14 cellular contexts compared by ENCODE assay signal in genomic region chr2:230694241-230694640, GRCh38. TPM values are rescaled to one million over a fixed set of nuclear protein-coding genes. Genes with fewer than 3 reads are reported as not detected.
DNase-seq lines count a peak whose midpoint lies in the region; ATAC-seq lines count a peak whose summit lies in the region.
"Had no signal": no experiment of that assay in that cellular context is flagged by ENCODE, and none has a peak within 500 bp of the region (broad histone marks: within the 10 kb centered on the region; RNA-seq: fewer than 3 reads in every experiment).

No MANE protein-coding gene starts in this region.

- peak; percentile 23 for DNase-seq in activated CD4-positive, alpha-beta T cell treated with anti-CD3 and anti-CD28 coated beads for 48 hours
- DNase-seq in activated CD4-positive, alpha-beta T cell treated with anti-CD3 and anti-CD28 coated beads for 4 hours, result no peak
- DNase-seq in activated naive CD8-positive, alpha-beta T cell treated with anti-CD3 and anti-CD28 coated beads for 36 hours, result no peak
- DNase-seq in renal cortical epithelial cell (ENCODE audit: low read depth) (peak; percentile 59), GM19238 (ENCODE audit: insufficient read length, low spot score) (no peak), NCI-H2081 treated with DMSO at 0.1 percent for 48 hours (lab: John Stamatoyannopoulos, UW) (no peak)
- DNase-seq in central memory CD4-positive, alpha-beta T cell, result no peak
- DNase-seq: lower lobe of right lung, NCI-H1105 treated with DMSO at 0.1 percent for 48 hours, NCI-H526 treated with DMSO at 0.1 percent for 48 hours, ovary, SIG-M5 had no signal

- H3K27ac Mint-ChIP-seq in activated naive CD8-positive, alpha-beta T cell treated with anti-CD3 and anti-CD28 coated beads for 36 hours, result peak overlapping the region; percentile 6
- H3K27ac Mint-ChIP-seq: stimulated activated naive CD8-positive, alpha-beta T cell treated with anti-CD3 and anti-CD28 coated beads, Interleukin-15, Interleukin-2, amounts not matched to agents 100 ng/mL and 50 ng/mL, for 24 hours had no signal

- H3K36me3 Mint-ChIP-seq in activated naive CD8-positive, alpha-beta T cell treated with anti-CD3 and anti-CD28 coated beads for 36 hours, result no peaks in the 10 kb centered on the region

- no peaks in the 10 kb centered on the region for H3K27me3 Mint-ChIP-seq in activated naive CD8-positive, alpha-beta T cell treated with anti-CD3 and anti-CD28 coated beads for 36 hours
- H3K27me3 Mint-ChIP-seq: stimulated activated naive CD8-positive, alpha-beta T cell treated with anti-CD3 and anti-CD28 coated beads, Interleukin-15, Interleukin-2, amounts not matched to agents 100 ng/mL and 50 ng/mL, for 24 hours had no signal

- no peaks in the 10 kb centered on the region for H3K9me3 Mint-ChIP-seq in activated naive CD8-positive, alpha-beta T cell treated with anti-CD3 and anti-CD28 coated beads for 36 hours
- H3K9me3 Mint-ChIP-seq: stimulated activated naive CD8-positive, alpha-beta T cell treated with anti-CD3 and anti-CD28 coated beads, Interleukin-15, Interleukin-2, amounts not matched to agents 100 ng/mL and 50 ng/mL, for 24 hours had no signal

- ATAC-seq in HG02852 (IDR thresholded peaks at IDR 0.05; ENCODE audit: unreplicated experiment), result peak; percentile 85
- ATAC-seq: lower lobe of right lung had no signal

- no peak overlapping the region for H3K4me3 Mint-ChIP-seq in activated naive CD8-positive, alpha-beta T cell treated with anti-CD3 and anti-CD28 coated beads for 36 hours
- H3K4me3 Mint-ChIP-seq: stimulated activated naive CD8-positive, alpha-beta T cell treated with anti-CD3 and anti-CD28 coated beads, Interleukin-15, Interleukin-2, amounts not matched to agents 100 ng/mL and 50 ng/mL, for 24 hours had no signal

- peaks cover 27% of the 10 kb centered on the region for H3K4me1 Mint-ChIP-seq in activated naive CD8-positive, alpha-beta T cell treated with anti-CD3 and anti-CD28 coated beads for 36 hours

RNA-seq across cellular contexts. Expression of gene CAB39, which starts 18.4 kb away (rescaled TPM):
- 100 to 1,000 TPM; 119 to 122 TPM for total RNA-seq in activated naive CD8-positive, alpha-beta T cell treated with anti-CD3 and anti-CD28 coated beads for 36 hours
- total RNA-seq in renal cortical epithelial cell, result 148 and 169 TPM in 2 replicates

Comparison
In these comparisons a context has a peak if more than half of its experiments do, and no peak if none do; other contexts are left out.
1. DNase-seq: peak in activated CD4-positive, alpha-beta T cell treated with anti-CD3 and anti-CD28 coated beads for 48 hours (single experiment) and renal cortical epithelial cell (single experiment); none in activated CD4-positive, alpha-beta T cell treated with anti-CD3 and anti-CD28 coated beads for 4 hours (0 of 2), activated naive CD8-positive, alpha-beta T cell treated with anti-CD3 and anti-CD28 coated beads for 36 hours (single experiment), central memory CD4-positive, alpha-beta T cell (single experiment), GM19238 (single experiment) and NCI-H2081 treated with DMSO at 0.1 percent for 48 hours (single experiment).